Comparison of ENCODE assay signal across 8 cellular contexts in genomic region chr7:33895025-33895804, GRCh38. TPM values are rescaled to one million over a fixed set of nuclear protein-coding genes. Genes with fewer than 3 reads are reported as not detected.
DNase-seq lines count a peak whose midpoint lies in the region; ATAC-seq and TF ChIP-seq lines count a peak whose summit lies in the region.

No MANE protein-coding gene starts in this region.

- no peak overlapping the region for H3K27ac ChIP-seq in mammary epithelial cell (ENCODE audit: insufficient read depth, low read depth, low read length)

- peak; percentile 81 for DNase-seq in AG08396 (ENCODE audit: low spot score)
- DNase-seq in NCI-H2196 treated with DMSO at 0.1 percent for 48 hours (lab: John Stamatoyannopoulos, UW; ENCODE audit: unreplicated experiment) = peak; percentile 55
- DNase-seq in activated CD4-positive, CD25-positive, alpha-beta regulatory T cell (lab: John Stamatoyannopoulos, UW) = peak; percentile 9 to 53 (median 36)
- DNase-seq in mammary epithelial cell = peak; percentile 77
- DNase-seq in kidney tubule cell (ENCODE audit: low spot score) = peak; percentile 75
- peak; percentile 74 to 83 for DNase-seq in stimulated activated CD4-positive, alpha-beta T cell treated with anti-CD3 and anti-CD28 coated beads, Interleukin-2, amount 100 ng/mL, for 24 hours

- dilution Hi-C loops in mammary epithelial cell (cut with HindIII; ENCODE audit: low sequenced_read_pairs) = no loop called here

- H3K4me3 ChIP-seq in mammary epithelial cell (replicated peaks in 1 of 3; ENCODE audit: insufficient read depth in 1 of 3, low read depth in 2 of 3, low read length in 3 of 3) = no peak overlapping the region

- H3K79me2 ChIP-seq in mammary epithelial cell (ENCODE audit: insufficient read depth, low read length) = no peaks in the 10 kb centered on the region

- in situ Hi-C loops in mammary epithelial cell (cut with MboI; ENCODE audit: low sequenced_read_pairs in 2 of 2) = no loop called here

- H4K20me1 ChIP-seq in mammary epithelial cell (ENCODE audit: insufficient read depth, low read length) = no peaks in the 10 kb centered on the region

- peaks cover 5% of the 10 kb centered on the region for H3K4me1 ChIP-seq in mammary epithelial cell (ENCODE audit: insufficient read depth, low read length)

- peak overlapping the region; percentile 57 for H3K4me2 ChIP-seq in mammary epithelial cell (ENCODE audit: insufficient read depth, low read depth, low read length)

- H3K36me3 ChIP-seq in mammary epithelial cell (ENCODE audit: insufficient read depth, low read length) = no peaks in the 10 kb centered on the region

- TF ChIP-seq CTCF in mammary epithelial cell (conservative IDR thresholded peaks at IDR 0.05 in 1 of 2, IDR thresholded peaks at IDR 0.05 in 1 of 2; ENCODE audit: extremely low read depth in 1 of 2, insufficient read depth in 1 of 2, low read depth in 1 of 2, low read length in 2 of 2) = peak; percentile 88 to 93

- H3K9me3 ChIP-seq in mammary epithelial cell (replicated peaks; ENCODE audit: insufficient read depth, low read length) = no peaks in the 10 kb centered on the region

- intact Hi-C loops in mammary epithelial cell (cut with micrococcal nuclease) = loop anchor here (1.0 to 2.0 kb wide), 4 partner anchors 38 to 178 kb away; no protein-coding TSS in a partner anchor

- CTCF ChIA-PET in mammary epithelial cell (lab: Charles Lee; ENCODE audit: low non-redundant PET) = interaction anchor here (0.6 to 1.0 kb wide), 4 partner anchors 38 to 638 kb away, joined by 3 to 5 read pairs (median 4); no protein-coding TSS in a partner anchor

- WGBS in mammary epithelial cell (ENCODE audit: low coverage, missing lambda C conversion rate) = 27% methylated on average over 7 of the region's 17 CpGs

- no peak overlapping the region for H3K9ac ChIP-seq in mammary epithelial cell (ENCODE audit: insufficient read depth, low read length)

- H2AFZ ChIP-seq in mammary epithelial cell (ENCODE audit: low read depth, low read length) = peak overlapping the region; percentile 43

- H3K27me3 ChIP-seq in mammary epithelial cell (ENCODE audit: insufficient read depth, low read length) = no peaks in the 10 kb centered on the region

- no TSS peak for BruUV-seq in mammary epithelial cell (replicated peaks; lab: Mats Ljungman, UMichigan)

- ATAC-seq in GM18870 (IDR thresholded peaks at IDR 0.05; ENCODE audit: unreplicated experiment) (peak; percentile 80), HG03095 (IDR thresholded peaks at IDR 0.05; ENCODE audit: unreplicated experiment) (peak; percentile 98)

RNA-seq across cellular contexts. Expression of gene BMPER, which starts 10.1 kb away (rescaled TPM):
- total RNA-seq in mammary epithelial cell = under 1 TPM in 1 of 2 donors, not detected in 1; 0.17 TPM
- polyA plus RNA-seq in mammary epithelial cell = 0.05 TPM
- polyA minus RNA-seq in mammary epithelial cell = not detected
